Comparison of ENCODE assay signal across 8 cellular contexts in genomic region chr17:28370035-28370743, GRCh38. TPM values are rescaled to one million over a fixed set of nuclear protein-coding genes. Genes with fewer than 3 reads are reported as not detected.
DNase-seq lines count a peak whose midpoint lies in the region; ATAC-seq and TF ChIP-seq lines count a peak whose summit lies in the region.

Gene VTN, minus strand, starts transcription at chr17:28370307. Its CDS starts 104 bp downstream, at chr17:28370203.

- H3K36me3 ChIP-seq in rectal smooth muscle tissue (ENCODE audit: control insufficient read depth, insufficient read depth, low read length): no peaks in the 10 kb centered on the region

- no peak within 1 kb of the TSS for H3K9ac ChIP-seq in rectal smooth muscle tissue (ENCODE audit: low read length)

- H3K4me3 ChIP-seq in AG04450 (ENCODE audit: low read depth, low read length) (peak within 1 kb of the TSS; percentile 69), HL-60 (replicated peaks; ENCODE audit: insufficient read depth, low read length) (no peak within 1 kb of the TSS), rectal smooth muscle tissue (ENCODE audit: low read length) (peak within 1 kb of the TSS; percentile 27)

- CTCF ChIA-PET in AG04450 (lab: Charles Lee): interaction anchor here (0.6 to 1.4 kb wide), 2 partner anchors 47 to 167 kb away, joined by 3 to 4 read pairs; no protein-coding TSS in a partner anchor

- POLR2A ChIA-PET in AG04450 (lab: Yijun Ruan, JAX): interaction anchor here (0.7 to 3.8 kb wide), 2 partner anchors 12 to 35 kb away, joined by 4 to 17 read pairs; partner anchors contain the start of genes IFT20, POLDIP2 and TNFAIP1

- no peak for DNase-seq in AG04450 (ENCODE audit: low read depth, low spot score)
- DNase-seq in HL-60 (ENCODE audit: low read depth in 1 of 2, low spot score in 1 of 2): peak; percentile 42 to 60
- no peak for DNase-seq in Right ventricle myocardium inferior (ENCODE audit: missing footprints)
- DNase-seq in GM19238 (ENCODE audit: insufficient read length, low spot score): no peak
- DNase-seq in NK-92 treated with Interleukin-12 subunit alpha and Interleukin-12 subunit beta, amount 100 ng/mL, for 24 hours (lab: John Stamatoyannopoulos, UW): no peak
- DNase-seq in NCI-H2227 (lab: John Stamatoyannopoulos, UW; ENCODE audit: unreplicated experiment): no peak

- peak; percentile 48 for ATAC-seq in Right ventricle myocardium inferior

- peaks cover 6% of the 10 kb centered on the region for H3K4me1 ChIP-seq in rectal smooth muscle tissue (ENCODE audit: control insufficient read depth, insufficient read depth, low read length)

- no peaks in the 10 kb centered on the region; the same call in 1 of the 2 replicates for H3K9me3 ChIP-seq in AG04450 (ENCODE audit: control insufficient read depth, insufficient read depth, low read length)

- H3K27me3 ChIP-seq in AG04450 (ENCODE audit: control insufficient read depth, insufficient read depth, low read length) (no peaks in the 10 kb centered on the region), HL-60 (ENCODE audit: insufficient read depth, poor library complexity, severe bottlenecking) (peaks cover 12% of the 10 kb centered on the region), rectal smooth muscle tissue (ENCODE audit: control insufficient read depth, insufficient read depth, low read length) (no peaks in the 10 kb centered on the region)

- H3K27ac ChIP-seq in AG04450 (ENCODE audit: low read depth, low read length): peak within 1 kb of the TSS; percentile 31
- H3K27ac ChIP-seq in HL-60 (replicated peaks): no peak within 1 kb of the TSS
- H3K27ac ChIP-seq in VCaP: peak within 1 kb of the TSS; percentile 99
- H3K27ac ChIP-seq in rectal smooth muscle tissue (ENCODE audit: low read depth, low read length): peak within 1 kb of the TSS; percentile 38

- intact Hi-C loops in Right ventricle myocardium inferior (cut with DNase I): no loop called here

- TF ChIP-seq CTCF in AG04450 (IDR thresholded peaks at IDR 0.05; ENCODE audit: low read depth, low read length) (0 out of 2 replicates have a peak, but pooled peaks have one; percentile 8), HL-60 (IDR thresholded peaks at IDR 0.05; ENCODE audit: insufficient read depth, low read length) (no peak), VCaP (conservative IDR thresholded peaks at IDR 0.05) (0 out of 2 replicates have a peak, but pooled peaks have one; percentile 11)

RNA-seq across cellular contexts. Expression of gene VTN, which starts in this region (rescaled TPM):
- 0.53 and 1.3 TPM in 2 replicates for polyA plus RNA-seq in AG04450 (2011; rRNA removed)
- 0.56 and 2.5 TPM in 2 replicates for polyA minus RNA-seq in AG04450 (2011; rRNA and poly(A)+ RNA removed)
- total RNA-seq in Right ventricle myocardium inferior: 36.9 TPM

Comparison
In these comparisons a context has a peak if more than half of its experiments do, and no peak if none do; other contexts are left out.
1. DNase-seq: peak in HL-60 (2 of 2); none in AG04450 (single experiment), Right ventricle myocardium inferior (single experiment), GM19238 (single experiment), NK-92 treated with Interleukin-12 subunit alpha and Interleukin-12 subunit beta, amount 100 ng/mL, for 24 hours (single experiment) and NCI-H2227 (single experiment).